Comparison of ENCODE assay signal across 12 cellular contexts in genomic region chr5:103393131-103393754, GRCh38.
A peak's percentile ranks its signal among the peaks of the same experiment; 100 is the strongest.
DNase-seq lines count a peak whose midpoint lies in the region; ATAC-seq and TF ChIP-seq lines count a peak whose summit lies in the region.
"Had no signal": no experiment of that assay in that cellular context is flagged by ENCODE, and none has a peak within 500 bp of the region (broad histone marks: within the 10 kb centered on the region; RNA-seq: fewer than 3 reads in every experiment).

No MANE protein-coding gene starts in this region.

- peak; percentile 90 for ATAC-seq in DND-41 (ENCODE audit: insufficient read depth, low read depth)
- ATAC-seq in HG02884 (IDR thresholded peaks at IDR 0.05; ENCODE audit: unreplicated experiment), result no peak

- H4K20me1 ChIP-seq in DND-41 (ENCODE audit: insufficient read depth, low read length), result no peaks in the 10 kb centered on the region

- peak; percentile 34 for TF ChIP-seq CTCF in DND-41 (IDR thresholded peaks at IDR 0.05; ENCODE audit: borderline replicate concordance, extremely low read depth, low read length, poor library complexity, severe bottlenecking)
- TF ChIP-seq CTCF in dorsolateral prefrontal cortex (IDR thresholded peaks at IDR 0.05 in 54 of 56, conservative IDR thresholded peaks at IDR 0.05 in 2 of 56; ENCODE audit: low read depth in 1 of 56, partially characterized antibody in 56 of 56), result peak in 1 of 56 donors; percentile 7
- TF ChIP-seq CTCF in nephron (IDR thresholded peaks at IDR 0.05; ENCODE audit: unreplicated experiment in 3 of 3), result no peak

- H3K27me3 Mint-ChIP-seq in nephron (ENCODE audit: low read depth), result no peaks in the 10 kb centered on the region

- H2AFZ ChIP-seq in DND-41 (ENCODE audit: low read depth, low read length), result peak overlapping the region; percentile 56

- DNase-seq in DND-41 (peak; percentile 69), NOMO-1 treated with dmso at 0.1 percent for 144 hours (lab: John Stamatoyannopoulos, UW; ENCODE audit: unreplicated experiment) (peak; percentile 3), dorsolateral prefrontal cortex (no peak), NCI-H510A (lab: John Stamatoyannopoulos, UW) (no peak), inferior parietal cortex (ENCODE audit: extremely low spot score) (no peak)
- DNase-seq in activated CD8-positive, alpha-beta memory T cell treated with anti-CD3 and anti-CD28 coated beads, Interleukin-2, amount 50 U/mL, for 48 hours, result no peak
- DNase-seq: activated gamma-delta T cell treated with Interleukin-2 at 50 U/mL for 16 hours; stimulated activated CD4-positive, alpha-beta T cell treated with anti-CD3 and anti-CD28 coated beads, Interleukin-12 subunit alpha, Interleukin-12 subunit beta, amount 100 ng/mL, for 4 hours had no signal

- intact Hi-C loops in dorsolateral prefrontal cortex (cut with DNase I), result no loop called here

- no peaks in the 10 kb centered on the region for H3K9me3 ChIP-seq in DND-41 (ENCODE audit: insufficient read depth, low read length, severe bottlenecking)
- H3K9me3 ChIP-seq: SJSA1, thoracic aorta had no signal

- H3K4me1 Mint-ChIP-seq in nephron, result peaks cover 17% of the 10 kb centered on the region

- no peaks in the 10 kb centered on the region for H3K36me3 Mint-ChIP-seq in nephron (ENCODE audit: low read depth)

- H3K4me3 ChIP-seq in DND-41 (ENCODE audit: low read depth in 1 of 2, low read length in 2 of 2), result no peak overlapping the region
- no peak overlapping the region for H3K4me3 ChIP-seq in dorsolateral prefrontal cortex
- H3K4me3 ChIP-seq: SJSA1, thoracic aorta had no signal

- H3K9me3 Mint-ChIP-seq in nephron, result no peaks in the 10 kb centered on the region

- no peak overlapping the region for H3K4me3 Mint-ChIP-seq in nephron

- H3K4me1 ChIP-seq in DND-41 (ENCODE audit: insufficient read depth, low read length), result peaks cover 28% of the 10 kb centered on the region
- H3K4me1 ChIP-seq: SJSA1 had no signal

- H3K36me3 ChIP-seq in DND-41 (ENCODE audit: insufficient read depth, low read length), result no peaks in the 10 kb centered on the region
- H3K36me3 ChIP-seq: SJSA1, thoracic aorta had no signal

- peak overlapping the region in 2 of 3 experiments; percentile 53 to 71 for H3K27ac Mint-ChIP-seq in nephron

- no peaks in the 10 kb centered on the region for H3K79me2 ChIP-seq in DND-41 (ENCODE audit: insufficient read depth, low read length)

- peak overlapping the region; percentile 6; the same call in 1 of the 2 replicates for H3K4me2 ChIP-seq in DND-41 (ENCODE audit: insufficient read depth, low read length)

- H3K9ac ChIP-seq in DND-41 (ENCODE audit: low read depth, low read length), result no peak overlapping the region

- H3K27me3 ChIP-seq in DND-41 (ENCODE audit: insufficient read depth, low read length, poor library complexity), result no peaks in the 10 kb centered on the region
- H3K27me3 ChIP-seq in dorsolateral prefrontal cortex, result no peaks in the 10 kb centered on the region
- H3K27me3 ChIP-seq: SJSA1 had no signal

- H3K27ac ChIP-seq in DND-41 (ENCODE audit: low read length) (peak overlapping the region; percentile 68), dorsolateral prefrontal cortex (peak overlapping the region in 40 of 59 donors; percentile 3 to 70 (median 36))
- H3K27ac ChIP-seq: SJSA1, thoracic aorta had no signal

Comparison
In these comparisons a context has a peak if more than half of its experiments do, and no peak if none do; other contexts are left out.
1. DNase-seq: peak in DND-41 (single experiment) and NOMO-1 treated with dmso at 0.1 percent for 144 hours (single experiment); none in dorsolateral prefrontal cortex (0 of 10), NCI-H510A (single experiment), activated CD8-positive, alpha-beta memory T cell treated with anti-CD3 and anti-CD28 coated beads, Interleukin-2, amount 50 U/mL, for 48 hours (single experiment) and inferior parietal cortex (single experiment).